Comparison of ENCODE assay signal across 36 cellular contexts in genomic region chr2:204306667-204307066, GRCh38.
"Had no signal": no experiment of that assay in that cellular context is flagged by ENCODE, and none has a peak within 500 bp of the region (broad histone marks: within the 10 kb centered on the region; RNA-seq: fewer than 3 reads in every experiment).

No MANE protein-coding gene starts in this region.

- H3K4me1 Mint-ChIP-seq: activated CD4-positive, alpha-beta T cell treated with anti-CD3 and anti-CD28 coated beads for 36 hours; activated CD4-positive, alpha-beta T cell treated with anti-CD3 and anti-CD28 coated beads, Interleukin-2, amount 10 ng/mL, durations not matched to agents 24 days and 14 days; activated CD8-positive, alpha-beta memory T cell treated with anti-CD3 and anti-CD28 coated beads, Interleukin-2, amount 10 ng/mL, durations not matched to agents 7 days and 5 days; activated naive CD4-positive, alpha-beta T cell treated with anti-CD3 and anti-CD28 coated beads, Interleukin-2, amount 50 U/mL, for 24 hours; activated naive CD8-positive, alpha-beta T cell treated with anti-CD3 and anti-CD28 coated beads, Interleukin-2, amount 50 U/mL, for 24 hours; T-cell had no signal

- FAIRE-seq: colon had no signal

- DNase-seq: activated CD4-positive, alpha-beta memory T cell treated with anti-CD3 and anti-CD28 coated beads for 36 hours; activated CD4-positive, alpha-beta T cell treated with anti-CD3 and anti-CD28 coated beads for 36 hours; activated CD4-positive, alpha-beta T cell treated with anti-CD3 and anti-CD28 coated beads, Interleukin-2, amount 10 ng/mL, durations not matched to agents 24 days and 14 days; activated CD4-positive, CD25-positive, alpha-beta regulatory T cell; activated CD4-positive, CD25-positive, alpha-beta regulatory T cell treated with anti-CD3 and anti-CD28 coated beads, Interleukin-2, amount 50 U/mL, for 72 hours; activated CD8-positive, alpha-beta memory T cell treated with anti-CD3 and anti-CD28 coated beads, Interleukin-2, amount 10 ng/mL, durations not matched to agents 7 days and 5 days; activated CD8-positive, alpha-beta memory T cell treated with anti-CD3 and anti-CD28 coated beads, Interleukin-2, amount 50 U/mL, for 4 hours; activated CD8-positive, alpha-beta T cell treated with anti-CD3 and anti-CD28 coated beads, Interleukin-2, amount 10 ng/mL, durations not matched to agents 7 days and 5 days; activated effector memory CD4-positive, alpha-beta T cell treated with anti-CD3 and anti-CD28 coated beads, Interleukin-2, amount 50 U/mL, for 16 hours; activated naive CD4-positive, alpha-beta T cell treated with anti-CD3 and anti-CD28 coated beads for 36 hours; activated naive CD8-positive, alpha-beta T cell treated with anti-CD3 and anti-CD28 coated beads for 36 hours; activated naive CD8-positive, alpha-beta T cell treated with anti-CD3 and anti-CD28 coated beads, Interleukin-2, amount 50 U/mL, for 24 hours; activated T-cell treated with anti-CD3 and anti-CD28 coated beads, Interleukin-2, amount 50 U/mL, for 1 hour; activated T-cell treated with anti-CD3 and anti-CD28 coated beads, Interleukin-2, amount 50 U/mL, for 48 hours; adrenal gland; amygdala; aorta; body of pancreas; caudate nucleus; cortex of kidney; dermis blood vessel endothelial cell; effector CD4-positive, alpha-beta T cell; effector memory CD8-positive, alpha-beta T cell; erythroblast; foreskin keratinocyte; gastrocnemius medialis; glutamatergic neuron; T-cell; T1000 had no signal

- H3K4me3 ChIP-seq: adrenal gland, body of pancreas, esophagus muscularis mucosa, gastrocnemius medialis had no signal

- H3K36me3 ChIP-seq: adrenal gland, esophagus muscularis mucosa, gastrocnemius medialis had no signal

- H3K9me3 Mint-ChIP-seq: activated CD4-positive, alpha-beta memory T cell treated with anti-CD3 and anti-CD28 coated beads for 36 hours; activated CD4-positive, alpha-beta T cell treated with anti-CD3 and anti-CD28 coated beads, Interleukin-2, amount 10 ng/mL, durations not matched to agents 24 days and 14 days; activated naive CD4-positive, alpha-beta T cell treated with anti-CD3 and anti-CD28 coated beads for 36 hours; activated naive CD4-positive, alpha-beta T cell treated with anti-CD3 and anti-CD28 coated beads, Interleukin-2, amount 50 U/mL, for 24 hours; activated naive CD8-positive, alpha-beta T cell treated with anti-CD3 and anti-CD28 coated beads for 36 hours; activated naive CD8-positive, alpha-beta T cell treated with anti-CD3 and anti-CD28 coated beads, Interleukin-2, amount 50 U/mL, for 24 hours; activated T-helper 1 cell treated with anti-CD3 and anti-CD28 coated beads, Interleukin-12 subunit alpha, Interleukin-12 subunit beta, Interleukin-2, Interleukin-4 antibody, amounts not matched to agents 30 ng/mL and 10 ng/mL and 1 ng/mL, durations not matched to agents 14 hours and 24 hours and 36 hours; activated T-helper 2 cell treated with anti-CD3 and anti-CD28 coated beads, Interferon-gamma antibody, Interleukin-2, Interleukin-4, amounts not matched to agents 10 μg/mL and 5 μg/mL and 100 μg/mL, durations not matched to agents 14 hours and 24 hours and 36 hours; T-cell; T-helper 1 cell treated with Interleukin-12 subunit alpha and Interleukin-12 subunit beta and Interleukin-4 antibody, amounts not matched to agents 30 μg/mL and 1 μg/mL, for 36 hours; T-helper 2 cell treated with Interferon-gamma antibody and Interleukin-4, amounts not matched to agents 5 μg/mL and 100 μg/mL, for 36 hours had no signal

- H3K4me3 Mint-ChIP-seq: activated CD4-positive, alpha-beta memory T cell treated with anti-CD3 and anti-CD28 coated beads for 36 hours; activated CD4-positive, alpha-beta T cell treated with anti-CD3 and anti-CD28 coated beads for 36 hours; activated CD4-positive, alpha-beta T cell treated with anti-CD3 and anti-CD28 coated beads, Interleukin-2, amount 10 ng/mL, durations not matched to agents 24 days and 14 days; activated CD8-positive, alpha-beta memory T cell treated with anti-CD3 and anti-CD28 coated beads, Interleukin-2, amount 10 ng/mL, durations not matched to agents 7 days and 5 days; activated CD8-positive, alpha-beta T cell treated with anti-CD3 and anti-CD28 coated beads, Interleukin-2, amount 10 ng/mL, durations not matched to agents 7 days and 5 days; activated naive CD4-positive, alpha-beta T cell treated with anti-CD3 and anti-CD28 coated beads for 36 hours; activated naive CD4-positive, alpha-beta T cell treated with anti-CD3 and anti-CD28 coated beads, Interleukin-2, amount 50 U/mL, for 24 hours; activated naive CD8-positive, alpha-beta T cell treated with anti-CD3 and anti-CD28 coated beads for 36 hours; activated naive CD8-positive, alpha-beta T cell treated with anti-CD3 and anti-CD28 coated beads, Interleukin-2, amount 50 U/mL, for 24 hours; activated T-helper 1 cell treated with anti-CD3 and anti-CD28 coated beads, Interleukin-12 subunit alpha, Interleukin-12 subunit beta, Interleukin-2, Interleukin-4 antibody, amounts not matched to agents 30 ng/mL and 10 ng/mL and 1 ng/mL, durations not matched to agents 14 hours and 24 hours and 36 hours; effector memory CD8-positive, alpha-beta T cell; T-cell; T-helper 1 cell treated with Interleukin-12 subunit alpha and Interleukin-12 subunit beta and Interleukin-4 antibody, amounts not matched to agents 30 μg/mL and 1 μg/mL, for 36 hours; T-helper 2 cell treated with Interferon-gamma antibody and Interleukin-4, amounts not matched to agents 5 μg/mL and 100 μg/mL, for 36 hours had no signal

- H3K27ac ChIP-seq: adrenal gland, body of pancreas, esophagus muscularis mucosa, foreskin keratinocyte, gastrocnemius medialis had no signal

- H3K4me1 ChIP-seq: adrenal gland, body of pancreas, esophagus muscularis mucosa, foreskin keratinocyte, gastrocnemius medialis had no signal

- H3K9me3 ChIP-seq: adrenal gland, body of pancreas, esophagus muscularis mucosa, gastrocnemius medialis had no signal

- H3K36me3 Mint-ChIP-seq: activated CD4-positive, alpha-beta memory T cell treated with anti-CD3 and anti-CD28 coated beads for 36 hours; activated CD8-positive, alpha-beta memory T cell treated with anti-CD3 and anti-CD28 coated beads, Interleukin-2, amount 10 ng/mL, durations not matched to agents 7 days and 5 days; activated naive CD4-positive, alpha-beta T cell treated with anti-CD3 and anti-CD28 coated beads, Interleukin-2, amount 50 U/mL, for 24 hours; activated naive CD8-positive, alpha-beta T cell treated with anti-CD3 and anti-CD28 coated beads for 36 hours; T-cell had no signal

- H3K27me3 ChIP-seq: adrenal gland, body of pancreas, esophagus muscularis mucosa, gastrocnemius medialis had no signal

- H3K27ac Mint-ChIP-seq: activated CD4-positive, alpha-beta memory T cell treated with anti-CD3 and anti-CD28 coated beads for 36 hours; activated CD4-positive, alpha-beta T cell treated with anti-CD3 and anti-CD28 coated beads for 36 hours; activated CD4-positive, alpha-beta T cell treated with anti-CD3 and anti-CD28 coated beads, Interleukin-2, amount 10 ng/mL, durations not matched to agents 24 days and 14 days; activated CD8-positive, alpha-beta memory T cell treated with anti-CD3 and anti-CD28 coated beads, Interleukin-2, amount 10 ng/mL, durations not matched to agents 7 days and 5 days; activated CD8-positive, alpha-beta T cell treated with anti-CD3 and anti-CD28 coated beads, Interleukin-2, amount 10 ng/mL, durations not matched to agents 7 days and 5 days; activated naive CD4-positive, alpha-beta T cell treated with anti-CD3 and anti-CD28 coated beads for 36 hours; activated naive CD4-positive, alpha-beta T cell treated with anti-CD3 and anti-CD28 coated beads, Interleukin-2, amount 50 U/mL, for 24 hours; activated naive CD8-positive, alpha-beta T cell treated with anti-CD3 and anti-CD28 coated beads for 36 hours; activated naive CD8-positive, alpha-beta T cell treated with anti-CD3 and anti-CD28 coated beads, Interleukin-2, amount 50 U/mL, for 24 hours; activated T-helper 1 cell treated with anti-CD3 and anti-CD28 coated beads, Interleukin-12 subunit alpha, Interleukin-12 subunit beta, Interleukin-2, Interleukin-4 antibody, amounts not matched to agents 30 ng/mL and 10 ng/mL and 1 ng/mL, durations not matched to agents 14 hours and 24 hours and 36 hours; activated T-helper 2 cell treated with anti-CD3 and anti-CD28 coated beads, Interferon-gamma antibody, Interleukin-2, Interleukin-4, amounts not matched to agents 10 μg/mL and 5 μg/mL and 100 μg/mL, durations not matched to agents 14 hours and 24 hours and 36 hours; effector memory CD8-positive, alpha-beta T cell; T-cell; T-helper 1 cell treated with Interleukin-12 subunit alpha and Interleukin-12 subunit beta and Interleukin-4 antibody, amounts not matched to agents 30 μg/mL and 1 μg/mL, for 36 hours; T-helper 2 cell treated with Interferon-gamma antibody and Interleukin-4, amounts not matched to agents 5 μg/mL and 100 μg/mL, for 36 hours had no signal

- ATAC-seq: activated CD4-positive, alpha-beta T cell treated with anti-CD3 and anti-CD28 coated beads for 36 hours; activated CD8-positive, alpha-beta memory T cell treated with anti-CD3 and anti-CD28 coated beads, Interleukin-2, amount 10 ng/mL, durations not matched to agents 7 days and 5 days; activated CD8-positive, alpha-beta T cell treated with anti-CD3 and anti-CD28 coated beads, Interleukin-2, amount 10 ng/mL, durations not matched to agents 7 days and 5 days; activated naive CD8-positive, alpha-beta T cell treated with anti-CD3 and anti-CD28 coated beads, Interleukin-2, amount 50 U/mL, for 24 hours; body of pancreas; effector memory CD8-positive, alpha-beta T cell; foreskin keratinocyte; gastrocnemius medialis; T-cell had no signal
